In the genomic region with DNA sequence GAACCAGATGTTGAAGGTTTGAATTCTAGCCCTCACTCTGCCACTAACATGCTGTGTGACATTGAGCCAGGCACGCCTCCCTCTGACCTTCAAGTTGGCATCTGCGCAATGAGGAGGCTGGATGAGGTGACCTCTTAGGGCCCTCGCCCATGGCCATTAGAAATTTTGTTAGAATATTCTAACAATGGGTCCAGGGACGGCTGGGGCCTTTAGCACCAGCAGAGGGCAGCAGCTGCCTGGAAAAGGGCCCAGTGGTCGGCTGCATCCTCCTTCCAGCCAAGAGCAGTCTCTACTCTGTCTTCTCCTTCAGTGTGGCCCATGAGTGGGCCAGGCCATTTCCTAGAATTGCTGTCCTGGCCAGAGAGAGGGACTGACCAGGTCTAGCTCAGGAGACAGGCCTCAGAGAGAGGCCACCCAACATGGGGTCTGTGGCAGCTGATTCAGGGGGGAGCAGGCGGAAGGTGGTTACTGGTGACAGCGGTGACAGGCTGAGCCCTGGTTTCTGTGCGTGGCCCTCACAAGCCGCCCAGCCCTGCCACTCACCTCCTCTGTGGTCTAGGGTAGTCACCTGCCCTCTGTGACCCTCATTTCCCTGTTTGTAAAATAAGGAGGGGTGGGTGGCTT, we compare ENCODE assay signal across 8 cellular contexts.
DNase-seq lines count a peak whose midpoint lies in the region; ATAC-seq and TF ChIP-seq lines count a peak whose summit lies in the region.

No MANE protein-coding gene starts in this region.

- H3K9me3 ChIP-seq in CD8-positive, alpha-beta T cell (ENCODE audit: low read length), result no peaks in the 10 kb centered on the region
- no peaks in the 10 kb centered on the region for H3K9me3 ChIP-seq in HAP-1
- no peaks in the 10 kb centered on the region for H3K9me3 ChIP-seq in Peyer's patch

- peak; percentile 34 for TF ChIP-seq CTCF in CD8-positive, alpha-beta T cell (IDR thresholded peaks at IDR 0.05)
- peak in 5 of 6 experiments; percentile 23 to 52 (median 46) for TF ChIP-seq CTCF in Peyer's patch (IDR thresholded peaks at IDR 0.05)

- H3K27ac ChIP-seq in CD8-positive, alpha-beta T cell (ENCODE audit: low read depth, low read length), result no peak overlapping the region
- H3K27ac ChIP-seq in Peyer's patch, result no peak overlapping the region

- no peak overlapping the region for H3K27ac Mint-ChIP-seq in CD8-positive, alpha-beta T cell

- no peaks in the 10 kb centered on the region for H3K27me3 Mint-ChIP-seq in CD8-positive, alpha-beta T cell (ENCODE audit: low read depth)

- peak in 4 of 7 experiments; percentile 11 to 51 (median 20) for DNase-seq in CD8-positive, alpha-beta T cell
- DNase-seq in HAP-1 (ENCODE audit: low spot score in 2 of 2) (peak; percentile 32 to 71), Peyer's patch (peak in 1 of 3 donors; percentile 54), T47D (ENCODE audit: low read depth in 1 of 2, low spot score in 1 of 2) (peak; percentile 29 to 51), left kidney (ENCODE audit: low read depth, low spot score) (peak; percentile 59)
- peak; percentile 39 for DNase-seq in stimulated activated naive CD8-positive, alpha-beta T cell treated with anti-CD3 and anti-CD28 coated beads, Interleukin-15, Interleukin-2, amounts not matched to agents 100 U/mL and 50 U/mL, for 24 hours

- no peaks in the 10 kb centered on the region for H3K36me3 ChIP-seq in CD8-positive, alpha-beta T cell (ENCODE audit: insufficient read depth, low read length)
- H3K36me3 ChIP-seq in HAP-1 (replicated peaks) (no peaks in the 10 kb centered on the region), Peyer's patch (peaks cover 0 to 80% (median 0%) of the 10 kb centered on the region in 3 donors)

- H3K4me3 ChIP-seq in CD8-positive, alpha-beta T cell (ENCODE audit: low read depth, low read length), result no peak overlapping the region
- H3K4me3 ChIP-seq in HAP-1 (no peak overlapping the region), Peyer's patch (no peak overlapping the region)

- no peaks in the 10 kb centered on the region for H3K9me3 Mint-ChIP-seq in CD8-positive, alpha-beta T cell

- TF ChIP-seq POLR2A in Peyer's patch (IDR thresholded peaks at IDR 0.05), result no peak

- H3K36me3 Mint-ChIP-seq in CD8-positive, alpha-beta T cell, result no peaks in the 10 kb centered on the region

- H3K4me1 ChIP-seq in CD8-positive, alpha-beta T cell (ENCODE audit: insufficient read depth, low read length), result no peaks in the 10 kb centered on the region
- H3K4me1 ChIP-seq in HAP-1 (no peaks in the 10 kb centered on the region), Peyer's patch (no peaks in the 10 kb centered on the region)

- in situ Hi-C loops in HAP-1 (cut with MboI; ENCODE audit: low sequenced_read_pairs) (loop anchor here (25.0 kb wide), 1 partner anchor 933 kb away; no protein-coding TSS in a partner anchor), T47D (cut with HindIII; ENCODE audit: low pct_unique_long_range_greater_than_20kb, low sequenced_read_pairs) (no loop called here)

- POLR2A ChIA-PET in CD8-positive, alpha-beta T cell (lab: Charles Lee), result no interaction called here

- no peak overlapping the region for H3K4me3 Mint-ChIP-seq in CD8-positive, alpha-beta T cell

- no peaks in the 10 kb centered on the region for H3K27me3 ChIP-seq in CD8-positive, alpha-beta T cell (ENCODE audit: insufficient read depth, low read length)
- no peaks in the 10 kb centered on the region for H3K27me3 ChIP-seq in HAP-1 (ENCODE audit: low read depth)
- no peaks in the 10 kb centered on the region for H3K27me3 ChIP-seq in Peyer's patch

- ATAC-seq in CD8-positive, alpha-beta T cell, result no peak
- ATAC-seq in stimulated activated naive CD8-positive, alpha-beta T cell treated with anti-CD3 and anti-CD28 coated beads, Interleukin-15, Interleukin-2, amounts not matched to agents 100 U/mL and 50 U/mL, for 24 hours, result no peak
- ATAC-seq in GM19324 (IDR thresholded peaks at IDR 0.05; ENCODE audit: low FRiP score, unreplicated experiment) (no peak), HG03039 (IDR thresholded peaks at IDR 0.05; ENCODE audit: unreplicated experiment) (no peak)

- CTCF ChIA-PET in CD8-positive, alpha-beta T cell (lab: Charles Lee), result interaction anchor here (0.8 to 1.2 kb wide), 3 partner anchors 8 to 928 kb away, joined by 3 to 4 read pairs (median 3); no protein-coding TSS in a partner anchor

- H3K4me1 Mint-ChIP-seq in CD8-positive, alpha-beta T cell (ENCODE audit: low read depth), result no peaks in the 10 kb centered on the region

- intact Hi-C loops in CD8-positive, alpha-beta T cell (cut with DNase I, micrococcal nuclease), result loop anchor here in 1 of 2 experiments (2.0 kb wide), 1 partner anchor 921 kb away; no protein-coding TSS in a partner anchor
